Comparison of ENCODE assay signal across 14 cellular contexts in the genomic region with DNA sequence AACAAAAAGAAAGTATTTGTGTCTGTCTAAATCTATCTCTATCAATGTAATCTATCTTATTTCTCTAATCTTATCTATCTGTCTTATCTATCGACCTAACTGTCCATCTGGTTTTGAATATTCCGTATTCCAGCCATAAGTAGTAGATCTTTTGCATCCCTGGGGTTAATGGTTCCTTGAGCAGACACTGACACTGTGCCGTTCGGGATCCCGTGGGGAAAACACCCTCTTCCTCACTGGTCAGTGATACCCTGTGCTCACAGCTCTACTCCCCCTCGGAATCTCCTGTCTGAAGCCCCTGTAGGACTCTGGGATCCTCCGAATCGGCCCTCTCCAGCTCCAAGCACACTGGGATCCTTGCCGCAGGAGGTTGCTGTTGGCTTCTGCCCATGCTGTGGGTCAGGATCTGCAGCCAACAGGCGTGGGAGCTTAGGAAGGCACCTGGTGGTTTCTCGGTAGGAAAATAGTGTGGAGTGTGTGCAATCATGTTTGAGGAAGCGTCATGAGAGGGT. TPM values are rescaled to one million over a fixed set of nuclear protein-coding genes. Genes with fewer than 3 reads are reported as not detected.
A peak's percentile ranks its signal among the peaks of the same experiment; 100 is the strongest.
DNase-seq lines count a peak whose midpoint lies in the region; ATAC-seq and TF ChIP-seq lines count a peak whose summit lies in the region.
"Had no signal": no experiment of that assay in that cellular context is flagged by ENCODE, and none has a peak within 500 bp of the region (broad histone marks: within the 10 kb centered on the region; RNA-seq: fewer than 3 reads in every experiment).

No MANE protein-coding gene starts in this region.

- POLR2A ChIA-PET in AG04450 (lab: Yijun Ruan, JAX), result no interaction called here

- TF ChIP-seq CTCF in AG04450 (IDR thresholded peaks at IDR 0.05; ENCODE audit: low read depth, low read length) (no peak), nephron (IDR thresholded peaks at IDR 0.05; ENCODE audit: unreplicated experiment in 3 of 3) (no peak)

- ATAC-seq in esophagus mucosa, result peak; percentile 29

- CTCF ChIA-PET in AG04450 (lab: Charles Lee), result interaction anchor here (0.6 to 11.3 kb wide), 3 partner anchors 8 to 457 kb away, joined by 3 to 313 read pairs (median 5); no protein-coding TSS in a partner anchor

- peaks cover 60% of the 10 kb centered on the region for H3K4me1 Mint-ChIP-seq in nephron

- H3K9me3 Mint-ChIP-seq in nephron, result no peaks in the 10 kb centered on the region
- H3K9me3 Mint-ChIP-seq: CD4-positive, alpha-beta T cell had no signal

- H3K27ac Mint-ChIP-seq in nephron, result peak overlapping the region; percentile 92 to 95 (median 93)
- H3K27ac Mint-ChIP-seq: activated naive CD8-positive, alpha-beta T cell; CD4-positive, alpha-beta T cell had no signal

- H3K27me3 ChIP-seq in AG04450 (ENCODE audit: control insufficient read depth, insufficient read depth, low read length), result no peaks in the 10 kb centered on the region

- H3K27me3 Mint-ChIP-seq in nephron (ENCODE audit: low read depth), result peaks cover 23% of the 10 kb centered on the region
- H3K27me3 Mint-ChIP-seq: activated naive CD8-positive, alpha-beta T cell; CD4-positive, alpha-beta T cell had no signal

- peak overlapping the region; percentile 26 to 57 (median 45) for H3K4me3 Mint-ChIP-seq in nephron
- H3K4me3 Mint-ChIP-seq: activated naive CD8-positive, alpha-beta T cell; CD4-positive, alpha-beta T cell had no signal

- peak overlapping the region; percentile 88 for H3K27ac ChIP-seq in AG04450 (ENCODE audit: low read depth, low read length)

- H3K4me3 ChIP-seq in AG04450 (ENCODE audit: low read depth, low read length), result peak overlapping the region; percentile 31

- H3K36me3 Mint-ChIP-seq in nephron (ENCODE audit: low read depth), result no peaks in the 10 kb centered on the region

- DNase-seq in AG04450 (ENCODE audit: low read depth, low spot score), result no peak
- DNase-seq in NCI-H69 (lab: John Stamatoyannopoulos, UW), result peak; percentile 28
- no peak for DNase-seq in SKM-1 treated with dmso at 0.1 percent for 144 hours (lab: John Stamatoyannopoulos, UW; ENCODE audit: unreplicated experiment)
- DNase-seq in activated CD8-positive, alpha-beta memory T cell treated with anti-CD3 and anti-CD28 coated beads, Interleukin-2, amount 50 U/mL, for 4 hours, result no peak
- no peak for DNase-seq in activated effector memory CD4-positive, alpha-beta T cell treated with anti-CD3 and anti-CD28 coated beads, Interleukin-2, amount 50 U/mL, for 16 hours
- DNase-seq in NCI-H774 (lab: John Stamatoyannopoulos, UW), result no peak
- DNase-seq: activated CD4-positive, alpha-beta T cell treated with anti-CD3 and anti-CD28 coated beads for 1 hour; CD4-positive, alpha-beta T cell; NCI-H2029 treated with DMSO at 0.1 percent for 48 hours; RPMI8226; small intestine had no signal

- no peaks in the 10 kb centered on the region; the same call in 1 of the 2 replicates for H3K9me3 ChIP-seq in AG04450 (ENCODE audit: control insufficient read depth, insufficient read depth, low read length)

RNA-seq across cellular contexts. Expression of a gene that starts 19.0 kb away (rescaled TPM):
- polyA plus RNA-seq in AG04450 (2011; rRNA removed), result 3.2 and 4.8 TPM in 2 replicates
- 7.8 and 7.9 TPM in 2 replicates for polyA minus RNA-seq in AG04450 (2011; rRNA and poly(A)+ RNA removed)
- total RNA-seq in esophagus mucosa, result 6.9 TPM

RNA-seq across cellular contexts. Expression of a gene that starts 53.7 kb away (rescaled TPM):
- 22.2 and 25.2 TPM in 2 replicates for polyA plus RNA-seq in AG04450 (2011; rRNA removed)
- 24.5 and 31.0 TPM in 2 replicates for polyA minus RNA-seq in AG04450 (2011; rRNA and poly(A)+ RNA removed)
- total RNA-seq in esophagus mucosa, result 9.8 TPM
- total RNA-seq: CD4-positive, alpha-beta T cell had no signal
